In the genomic region with DNA sequence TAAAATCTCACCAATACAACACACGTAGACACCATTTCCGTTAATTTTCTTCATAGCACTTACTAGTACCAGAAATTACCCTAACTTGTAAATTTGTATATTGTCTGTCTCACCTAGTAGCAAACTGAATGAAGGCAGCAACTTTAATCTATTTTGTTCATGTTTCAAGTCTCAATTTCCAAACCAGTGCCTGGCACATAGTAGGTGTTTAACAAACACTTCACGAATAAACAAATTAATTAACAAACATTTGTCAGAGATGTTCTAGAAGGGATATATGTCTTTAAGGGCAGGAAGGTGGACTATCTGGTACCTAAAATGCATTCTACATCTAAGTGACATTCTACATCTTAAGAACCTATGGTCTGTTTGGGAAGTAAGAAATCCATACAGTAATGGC, we compare ENCODE assay signal across 9 cellular contexts. TPM values are rescaled to one million over a fixed set of nuclear protein-coding genes. Genes with fewer than 3 reads are reported as not detected.
DNase-seq lines count a peak whose midpoint lies in the region; ATAC-seq, FAIRE-seq and TF ChIP-seq lines count a peak whose summit lies in the region.
"Had no signal": no experiment of that assay in that cellular context is flagged by ENCODE, and none has a peak within 500 bp of the region (broad histone marks: within the 10 kb centered on the region; RNA-seq: fewer than 3 reads in every experiment).

No MANE protein-coding gene starts in this region.

- DNase-seq in activated T-cell treated with anti-CD3 and anti-CD28 coated beads, Interleukin-2, amount 50 U/mL, for 24 hours, result no peak
- no peak for DNase-seq in activated T-cell treated with anti-CD3 and anti-CD28 coated beads, Interleukin-2, amount 50 U/mL, for 48 hours
- DNase-seq in activated naive CD8-positive, alpha-beta T cell treated with anti-CD3 and anti-CD28 coated beads, Interleukin-2, amount 10 ng/mL, durations not matched to agents 7 days and 5 days, result no peak
- DNase-seq in HepG2 (ENCODE audit: low spot score) (no peak), thyroid gland (no peak), urothelium cell line (ENCODE audit: low spot score) (no peak), DMS79 treated with DMSO at 0.1 percent for 48 hours (lab: John Stamatoyannopoulos, UW) (no peak), NCI-H1105 (lab: John Stamatoyannopoulos, UW) (no peak)

- H3K27me3 ChIP-seq in HepG2 (ENCODE audit: control insufficient read depth in 1 of 2, insufficient read depth in 2 of 2, low read length in 2 of 2) (no peaks in the 10 kb centered on the region; a peak in 1 of 5 replicates), thyroid gland (no peaks in the 10 kb centered on the region)

- peaks cover 3 to 9% of the 10 kb centered on the region in 2 experiments; a peak in 3 of 5 replicates for H3K36me3 ChIP-seq in HepG2 (replicated peaks in 1 of 2; ENCODE audit: control insufficient read depth in 1 of 2, insufficient read depth in 2 of 2, low read length in 2 of 2)
- H3K36me3 ChIP-seq in thyroid gland, result peaks cover 0 to 12% of the 10 kb centered on the region in 2 donors

- BruUV-seq in HepG2 (replicated peaks; lab: Mats Ljungman, UMichigan), result no TSS peak

- peak overlapping the region; percentile 91 for H3K9ac ChIP-seq in HepG2 (ENCODE audit: insufficient read depth, low read depth, low read length)

- H3K9me3 Mint-ChIP-seq in activated T-cell treated with anti-CD3 and anti-CD28 coated beads, Interleukin-2, amount 50 U/mL, for 24 hours, result no peaks in the 10 kb centered on the region
- no peaks in the 10 kb centered on the region for H3K9me3 Mint-ChIP-seq in activated naive CD8-positive, alpha-beta T cell treated with anti-CD3 and anti-CD28 coated beads, Interleukin-2, amount 10 ng/mL, durations not matched to agents 7 days and 5 days

- TF ChIP-seq POLR2A in HepG2 (IDR thresholded peaks at IDR 0.05; ENCODE audit: insufficient read depth in 1 of 2, low read depth in 2 of 2, low read length in 2 of 2) (no peak), thyroid gland (IDR thresholded peaks at IDR 0.05) (no peak)

- no peak for FAIRE-seq in HepG2 (lab: Jason Lieb, UNC)
- no peak for FAIRE-seq in urothelium cell line (lab: Jason Lieb, UNC)
- FAIRE-seq: TTC549 had no signal

- peak overlapping the region; percentile 96 for H3K4me3 Mint-ChIP-seq in activated T-cell treated with anti-CD3 and anti-CD28 coated beads, Interleukin-2, amount 50 U/mL, for 24 hours
- peak overlapping the region; percentile 92 for H3K4me3 Mint-ChIP-seq in activated naive CD8-positive, alpha-beta T cell treated with anti-CD3 and anti-CD28 coated beads, Interleukin-2, amount 10 ng/mL, durations not matched to agents 7 days and 5 days

- H3K4me2 ChIP-seq in HepG2 (ENCODE audit: low read depth, low read length), result peak overlapping the region; percentile 86

- in situ Hi-C loops in HepG2 (cut with HindIII; ENCODE audit: extremely low pct_ligation_motif_present, low pct_unique_long_range_greater_than_20kb), result no loop called here

- H3K4me1 ChIP-seq in HepG2 (ENCODE audit: insufficient read depth, low read length) (peaks cover 36% of the 10 kb centered on the region), thyroid gland (peaks cover 16% of the 10 kb centered on the region in 2 donors)

- no peaks in the 10 kb centered on the region for H3K9me3 ChIP-seq in HepG2 (ENCODE audit: low read length)
- H3K9me3 ChIP-seq in thyroid gland, result no peaks in the 10 kb centered on the region

- H3K27ac ChIP-seq in HepG2 (ENCODE audit: extremely low read length, insufficient read depth, low read length), result peak overlapping the region; percentile 93
- H3K27ac ChIP-seq in thyroid gland, result peak overlapping the region in 1 of 3 donors; percentile 91

- peaks cover 58% of the 10 kb centered on the region for H3K36me3 Mint-ChIP-seq in activated T-cell treated with anti-CD3 and anti-CD28 coated beads, Interleukin-2, amount 50 U/mL, for 24 hours (ENCODE audit: low read depth)
- peaks cover 2% of the 10 kb centered on the region for H3K36me3 Mint-ChIP-seq in activated naive CD8-positive, alpha-beta T cell treated with anti-CD3 and anti-CD28 coated beads, Interleukin-2, amount 10 ng/mL, durations not matched to agents 7 days and 5 days

- intact Hi-C loops in HepG2 (cut with micrococcal nuclease; ENCODE audit: unreplicated experiment), result no loop called here
- intact Hi-C loops in thyroid gland (cut with DNase I), result no loop called here

- no peaks in the 10 kb centered on the region for H4K20me1 ChIP-seq in HepG2 (ENCODE audit: insufficient read depth, low read length)

- H3K4me3 ChIP-seq in HepG2 (replicated peaks in 1 of 3; ENCODE audit: insufficient read depth in 1 of 3, low read depth in 2 of 3, low read length in 3 of 3) (peak overlapping the region; percentile 68 to 83 (median 75)), thyroid gland (replicated peaks in 1 of 3) (peak overlapping the region; percentile 60 to 97 (median 69))

- no peak for ATAC-seq in activated naive CD8-positive, alpha-beta T cell treated with anti-CD3 and anti-CD28 coated beads, Interleukin-2, amount 10 ng/mL, durations not matched to agents 7 days and 5 days (ENCODE audit: low read depth)
- no peak for ATAC-seq in HepG2

- H3K27me3 Mint-ChIP-seq in activated T-cell treated with anti-CD3 and anti-CD28 coated beads, Interleukin-2, amount 50 U/mL, for 24 hours, result no peaks in the 10 kb centered on the region
- H3K27me3 Mint-ChIP-seq in activated naive CD8-positive, alpha-beta T cell treated with anti-CD3 and anti-CD28 coated beads, Interleukin-2, amount 10 ng/mL, durations not matched to agents 7 days and 5 days, result no peaks in the 10 kb centered on the region

- peaks cover 19% of the 10 kb centered on the region for H3K79me2 ChIP-seq in HepG2 (ENCODE audit: insufficient read depth, low read length)

- H2AFZ ChIP-seq in HepG2 (ENCODE audit: low read length), result no peak overlapping the region

- H3K27ac Mint-ChIP-seq in activated T-cell treated with anti-CD3 and anti-CD28 coated beads, Interleukin-2, amount 50 U/mL, for 24 hours, result peak overlapping the region; percentile 99
- H3K27ac Mint-ChIP-seq in activated naive CD8-positive, alpha-beta T cell treated with anti-CD3 and anti-CD28 coated beads, Interleukin-2, amount 10 ng/mL, durations not matched to agents 7 days and 5 days, result peak overlapping the region; percentile 94

- POLR2A ChIA-PET in activated naive CD8-positive, alpha-beta T cell treated with anti-CD3 and anti-CD28 coated beads, Interleukin-2, amount 10 ng/mL, durations not matched to agents 7 days and 5 days (lab: Charles Lee), result no interaction called here
- POLR2A ChIA-PET in HepG2 (lab: Yijun Ruan, JAX), result no interaction called here

- WGBS in HepG2 (ENCODE audit: low lambda C conversion rate), result 65% methylated on average over 3 of the region's 3 CpGs
- WGBS in thyroid gland, 2 donors, result 92 to 94% methylated on average over 3 of the region's 3 CpGs

- TF ChIP-seq EP300 in HepG2 (IDR thresholded peaks at IDR 0.05; ENCODE audit: low read depth in 2 of 2, low read length in 2 of 2), result no peak
- no peak for TF ChIP-seq EP300 in HepG2 (CRISPR knock-in tag; IDR thresholded peaks at IDR 0.05; ENCODE audit: borderline replicate concordance)

- no peak for TF ChIP-seq RAD21 in HepG2 (CRISPR knock-in tag; IDR thresholded peaks at IDR 0.05)

- CTCF ChIA-PET in HepG2 (lab: Yijun Ruan, JAX; ENCODE audit: low intra/inter-chr PET ratio, low total read pairs), result no interaction called here

- peaks cover 42% of the 10 kb centered on the region for H3K4me1 Mint-ChIP-seq in activated T-cell treated with anti-CD3 and anti-CD28 coated beads, Interleukin-2, amount 50 U/mL, for 24 hours (ENCODE audit: low read depth)
- peaks cover 15% of the 10 kb centered on the region for H3K4me1 Mint-ChIP-seq in activated naive CD8-positive, alpha-beta T cell treated with anti-CD3 and anti-CD28 coated beads, Interleukin-2, amount 10 ng/mL, durations not matched to agents 7 days and 5 days

- TF ChIP-seq CTCF in HepG2 (CRISPR knock-in tag; IDR thresholded peaks at IDR 0.05), result no peak
- TF ChIP-seq CTCF in thyroid gland (IDR thresholded peaks at IDR 0.05), result no peak

RNA-seq across cellular contexts. Expression of gene THADA, which starts 1.0 kb away (rescaled TPM):
- total RNA-seq in activated naive CD8-positive, alpha-beta T cell treated with anti-CD3 and anti-CD28 coated beads, Interleukin-2, amount 10 ng/mL, durations not matched to agents 7 days and 5 days, result 10 to 100 TPM; 30.5 to 30.8 TPM
- total RNA-seq in HepG2 (2016; rRNA removed; fragmentation: Illumina TruSeq; extraction: Trizol) (21.7 and 30.9 TPM in 2 replicates), thyroid gland (10 to 100 TPM; 49.9 to 90.2 (median 65.2) TPM)
- total RNA-seq in HepG2 (2016; cell fraction: cytosol; rRNA removed; fragmentation: Illumina TruSeq; extraction: Trizol; ENCODE audit: low read depth), result 24.1 and 25.6 TPM in 2 replicates
- total RNA-seq in HepG2 (2016; cell fraction: insoluble cytoplasmic fraction; rRNA removed; fragmentation: Illumina TruSeq; extraction: Trizol), result 22.9 and 27.4 TPM in 2 replicates
- total RNA-seq in HepG2 (2016; cell fraction: membrane; rRNA removed; fragmentation: Illumina TruSeq; extraction: Trizol), result 7.3 and 9.1 TPM in 2 replicates
- 51.4 and 56.6 TPM in 2 replicates for total RNA-seq in HepG2 (2016; cell fraction: nucleus; rRNA removed; fragmentation: Illumina TruSeq; extraction: Trizol)
- polyA plus RNA-seq in HepG2 (2011; rRNA removed), result 11.7 and 12.7 TPM in 2 replicates
- polyA plus RNA-seq in HepG2 (2011; cell fraction: cytosol; rRNA removed), result 8.3 and 8.8 TPM in 2 replicates
- 31.9 and 33.8 TPM in 2 replicates for polyA plus RNA-seq in HepG2 (2011; cell fraction: nucleus; rRNA removed)
- 9.5 and 11.6 TPM in 2 replicates for polyA plus RNA-seq in HepG2 (2012)
- 3.5 and 3.9 TPM in 2 replicates for polyA plus RNA-seq in HepG2 (2016; cell fraction: cytosol; fragmentation: Illumina TruSeq; extraction: Trizol; ENCODE audit: low read depth)
- 16.9 and 20.5 TPM in 2 replicates for polyA plus RNA-seq in HepG2 (2016; cell fraction: insoluble cytoplasmic fraction; fragmentation: Illumina TruSeq; extraction: Trizol; ENCODE audit: low read depth)
- polyA plus RNA-seq in HepG2 (2016; cell fraction: membrane; fragmentation: Illumina TruSeq; extraction: Trizol; ENCODE audit: low read depth), result 3.1 and 4.9 TPM in 2 replicates
- polyA plus RNA-seq in HepG2 (2016; cell fraction: nucleus; fragmentation: Illumina TruSeq; extraction: Trizol; ENCODE audit: insufficient read depth, low read depth), result 44.8 and 47.2 TPM in 2 replicates
- 74.0 and 88.3 TPM in 2 replicates for polyA minus RNA-seq in HepG2 (2011; rRNA and poly(A)+ RNA removed; ENCODE audit: low replicate concordance)
- 16.3 and 16.4 TPM in 2 replicates for polyA minus RNA-seq in HepG2 (2011; cell fraction: cytosol; rRNA and poly(A)+ RNA removed)
- 77.4 and 82.3 TPM in 2 replicates for polyA minus RNA-seq in HepG2 (2011; cell fraction: nucleus; rRNA and poly(A)+ RNA removed)

RNA-seq across cellular contexts. Expression of gene PLEKHH2, which starts 42.2 kb away (rescaled TPM):
- total RNA-seq in activated naive CD8-positive, alpha-beta T cell treated with anti-CD3 and anti-CD28 coated beads, Interleukin-2, amount 10 ng/mL, durations not matched to agents 7 days and 5 days, result 1 to 10 TPM; 1.2 to 1.9 TPM
- total RNA-seq in HepG2 (2016; rRNA removed; fragmentation: Illumina TruSeq; extraction: Trizol) (0.52 and 1.1 TPM in 2 replicates), thyroid gland (10 to 100 TPM; 15.3 to 29.8 (median 22.4) TPM)
- total RNA-seq in HepG2 (2016; cell fraction: cytosol; rRNA removed; fragmentation: Illumina TruSeq; extraction: Trizol; ENCODE audit: low read depth), result 1.1 and 1.6 TPM in 2 replicates
- total RNA-seq in HepG2 (2016; cell fraction: insoluble cytoplasmic fraction; rRNA removed; fragmentation: Illumina TruSeq; extraction: Trizol), result 0.42 and 0.63 TPM in 2 replicates
- total RNA-seq in HepG2 (2016; cell fraction: membrane; rRNA removed; fragmentation: Illumina TruSeq; extraction: Trizol), result 1.5 and 1.6 TPM in 2 replicates
- 0.99 and 1.6 TPM in 2 replicates for total RNA-seq in HepG2 (2016; cell fraction: nucleus; rRNA removed; fragmentation: Illumina TruSeq; extraction: Trizol)
- 3.0 and 3.1 TPM in 2 replicates for polyA plus RNA-seq in HepG2 (2011; rRNA removed)
- polyA plus RNA-seq in HepG2 (2011; cell fraction: cytosol; rRNA removed), result 0.50 and 0.90 TPM in 2 replicates
- 6.5 and 7.2 TPM in 2 replicates for polyA plus RNA-seq in HepG2 (2011; cell fraction: nucleus; rRNA removed)
- polyA plus RNA-seq in HepG2 (2012), result 2.0 and 3.5 TPM in 2 replicates
- polyA plus RNA-seq in HepG2 (2016; cell fraction: cytosol; fragmentation: Illumina TruSeq; extraction: Trizol; ENCODE audit: low read depth), result 0.02 and 0.06 TPM in 2 replicates
- polyA plus RNA-seq in HepG2 (2016; cell fraction: insoluble cytoplasmic fraction; fragmentation: Illumina TruSeq; extraction: Trizol; ENCODE audit: low read depth), result 0.32 and 0.35 TPM in 2 replicates
- 0.06 and 0.13 TPM in 2 replicates for polyA plus RNA-seq in HepG2 (2016; cell fraction: membrane; fragmentation: Illumina TruSeq; extraction: Trizol; ENCODE audit: low read depth)
- polyA plus RNA-seq in HepG2 (2016; cell fraction: nucleus; fragmentation: Illumina TruSeq; extraction: Trizol; ENCODE audit: insufficient read depth, low read depth), result 2.2 and 3.7 TPM in 2 replicates
- polyA minus RNA-seq in HepG2 (2011; rRNA and poly(A)+ RNA removed; ENCODE audit: low replicate concordance), result 0.12 and 0.46 TPM in 2 replicates
- 0.88 and 1.4 TPM in 2 replicates for polyA minus RNA-seq in HepG2 (2011; cell fraction: cytosol; rRNA and poly(A)+ RNA removed)
- polyA minus RNA-seq in HepG2 (2011; cell fraction: nucleus; rRNA and poly(A)+ RNA removed), result 5.5 and 11.3 TPM in 2 replicates

Comparison
In these comparisons a context has a peak if more than half of its experiments do, and no peak if none do; other contexts are left out.
1. RNA of gene PLEKHH2, which starts 42.2 kb away (total RNA-seq): 15.3 to 29.8 TPM in thyroid gland; 1.2 to 1.9 TPM in activated naive CD8-positive, alpha-beta T cell treated with anti-CD3 and anti-CD28 coated beads, Interleukin-2, amount 10 ng/mL, durations not matched to agents 7 days and 5 days and 0.42 to 1.6 TPM in HepG2; every median in the first group is over 4 times any median in the second.